14 cellular contexts compared by ENCODE assay signal in genomic region chrX:13055486-13055885, GRCh38. TPM values are rescaled to one million over a fixed set of nuclear protein-coding genes. Genes with fewer than 3 reads are reported as not detected.
DNase-seq lines count a peak whose midpoint lies in the region; ATAC-seq, FAIRE-seq and TF ChIP-seq lines count a peak whose summit lies in the region.
"Had no signal": no experiment of that assay in that cellular context is flagged by ENCODE, and none has a peak within 500 bp of the region (broad histone marks: within the 10 kb centered on the region; RNA-seq: fewer than 3 reads in every experiment).

No MANE protein-coding gene starts in this region.

- TF ChIP-seq CTCF in A549 (IDR thresholded peaks at IDR 0.05) (no peak), OCI-LY3 (IDR thresholded peaks at IDR 0.05; ENCODE audit: low read depth, low read length) (no peak)

- POLR2A ChIA-PET in A549 (lab: Yijun Ruan, JAX), result no interaction called here

- H3K4me2 ChIP-seq in A549, result no peak overlapping the region
- peak overlapping the region; percentile 24; the same call in 1 of the 2 replicates for H3K4me2 ChIP-seq in OCI-LY3 (ENCODE audit: low read length)

- H3K36me3 ChIP-seq in OCI-LY3 (replicated peaks; ENCODE audit: low read depth, low read length), result no peaks in the 10 kb centered on the region

- H3K4me3 ChIP-seq in A549 (no peak overlapping the region), OCI-LY3 (ENCODE audit: low read length) (no peak overlapping the region)
- H3K4me3 ChIP-seq: body of pancreas had no signal

- no peak overlapping the region for H2AFZ ChIP-seq in OCI-LY3 (ENCODE audit: low read depth, low read length)

- H3K9me3 ChIP-seq in A549 (peaks cover 7% of the 10 kb centered on the region; the same call in 2 of the 3 replicates), OCI-LY3 (ENCODE audit: insufficient read depth, low read length) (no peaks in the 10 kb centered on the region)
- H3K9me3 ChIP-seq: body of pancreas had no signal

- ATAC-seq in A549, result no peak
- peak; percentile 64 for ATAC-seq in GM21786 (IDR thresholded peaks at IDR 0.05; ENCODE audit: unreplicated experiment)
- no peak for ATAC-seq in HG03565 (IDR thresholded peaks at IDR 0.05; ENCODE audit: unreplicated experiment)
- ATAC-seq: body of pancreas had no signal

- H4K20me1 ChIP-seq in OCI-LY3 (ENCODE audit: insufficient read depth, low read length), result no peaks in the 10 kb centered on the region

- FAIRE-seq in A549 (lab: Jason Lieb, UNC) (no peak), GM12892 (lab: Jason Lieb, UNC) (peak; percentile 93), H54 (lab: Jason Lieb, UNC) (no peak)

- no peak for TF ChIP-seq EP300 in A549 (IDR thresholded peaks at IDR 0.05)

- H3K4me1 ChIP-seq in A549 (peaks cover 33% of the 10 kb centered on the region), OCI-LY3 (ENCODE audit: low read length) (peaks cover 46% of the 10 kb centered on the region)

- DNase-seq in A549 (ENCODE audit: low read depth in 1 of 2, low spot score in 1 of 2), result no peak
- no peak for DNase-seq in GM12892 (ENCODE audit: insufficient read length)
- no peak for DNase-seq in NOMO-1 (lab: John Stamatoyannopoulos, UW; ENCODE audit: unreplicated experiment in 2 of 2)
- no peak for DNase-seq in H54 (ENCODE audit: insufficient read length, low spot score)
- no peak for DNase-seq in DMS53 (lab: John Stamatoyannopoulos, UW)
- DNase-seq: activated CD4-positive, alpha-beta T cell treated with anti-CD3 and anti-CD28 coated beads for 48 hours; body of pancreas; DMS153; NCI-H2081 treated with DMSO at 0.1 percent for 48 hours; Right ventricle myocardium superior; T-helper 9 cell had no signal

- TF ChIP-seq POLR2A in A549 (IDR thresholded peaks at IDR 0.05; ENCODE audit: low read length) (no peak), GM12892 (IDR thresholded peaks at IDR 0.05; ENCODE audit: low read depth, low read length) (no peak), H54 (IDR thresholded peaks at IDR 0.05; ENCODE audit: low read depth, low read length) (no peak)

- WGBS in A549 (ENCODE audit: missing lambda C conversion rate), result 94% methylated on average over 1 of the region's 1 CpG

- H3K79me2 ChIP-seq in OCI-LY3 (ENCODE audit: low read length), result no peaks in the 10 kb centered on the region

- CTCF ChIA-PET in A549 (lab: Yijun Ruan, JAX), result interaction anchor here (0.6 kb wide), 1 partner anchor 326 kb away, joined by 3 read pairs; no protein-coding TSS in a partner anchor

- H3K27ac ChIP-seq in A549 (peak overlapping the region; percentile 41 to 91; a peak in 5 of 6 replicates), OCI-LY3 (ENCODE audit: low read length) (peak overlapping the region; percentile 21; the same call in 1 of the 2 replicates)
- H3K27ac ChIP-seq: body of pancreas had no signal

- no peak overlapping the region for H3K9ac ChIP-seq in OCI-LY3 (ENCODE audit: low read length)

- TF ChIP-seq RAD21 in A549 (conservative IDR thresholded peaks at IDR 0.05 in 1 of 2, IDR thresholded peaks at IDR 0.05 in 1 of 2), result no peak

- no peaks in the 10 kb centered on the region for H3K27me3 ChIP-seq in OCI-LY3 (ENCODE audit: low read depth, low read length)
- H3K27me3 ChIP-seq: body of pancreas had no signal

TF ChIP-seq in A549, 52 proteins besides CTCF, POLR2A, EP300 and RAD21:
- TF ChIP-seq JUN (IDR thresholded peaks at IDR 0.05) (no peak), RARB (CRISPR knock-in tag; IDR thresholded peaks at IDR 0.05) (no peak), KDM1A (IDR thresholded peaks at IDR 0.05; ENCODE audit: low read depth) (no peak), BCL3 (IDR thresholded peaks at IDR 0.05) (no peak), ZNF302 (CRISPR knock-in tag; IDR thresholded peaks at IDR 0.05) (no peak), HMGXB4 (CRISPR knock-in tag; IDR thresholded peaks at IDR 0.05; ENCODE audit: borderline replicate concordance) (no peak)

RNA-seq across cellular contexts. Expression of gene FAM9C, which starts 11.1 kb away (rescaled TPM):
- polyA plus RNA-seq in A549 (2011; rRNA removed) (not detected in 2 replicates), A549 (2017; fragmentation: RNase III; extraction: RNeasy Plus Mini Kit Qiagen cat#74134 plus additional on column Dnase treatment) (0.03 TPM in 1 of 3 replicates, not detected in the others)
- not detected in 2 replicates for polyA plus RNA-seq in A549 (2012; cell fraction: cytosol; rRNA removed)
- 0.01 TPM in 1 of 2 replicates, not detected in the other for polyA plus RNA-seq in A549 (2012; cell fraction: nucleus; rRNA removed)
- polyA minus RNA-seq in A549 (2011; rRNA and poly(A)+ RNA removed), result not detected in 2 replicates
- 0.17 TPM for polyA plus RNA-seq in GM12892 (2012; ENCODE audit: missing spikeins)
